Comparison of ENCODE assay signal across 8 cellular contexts in the genomic region with DNA sequence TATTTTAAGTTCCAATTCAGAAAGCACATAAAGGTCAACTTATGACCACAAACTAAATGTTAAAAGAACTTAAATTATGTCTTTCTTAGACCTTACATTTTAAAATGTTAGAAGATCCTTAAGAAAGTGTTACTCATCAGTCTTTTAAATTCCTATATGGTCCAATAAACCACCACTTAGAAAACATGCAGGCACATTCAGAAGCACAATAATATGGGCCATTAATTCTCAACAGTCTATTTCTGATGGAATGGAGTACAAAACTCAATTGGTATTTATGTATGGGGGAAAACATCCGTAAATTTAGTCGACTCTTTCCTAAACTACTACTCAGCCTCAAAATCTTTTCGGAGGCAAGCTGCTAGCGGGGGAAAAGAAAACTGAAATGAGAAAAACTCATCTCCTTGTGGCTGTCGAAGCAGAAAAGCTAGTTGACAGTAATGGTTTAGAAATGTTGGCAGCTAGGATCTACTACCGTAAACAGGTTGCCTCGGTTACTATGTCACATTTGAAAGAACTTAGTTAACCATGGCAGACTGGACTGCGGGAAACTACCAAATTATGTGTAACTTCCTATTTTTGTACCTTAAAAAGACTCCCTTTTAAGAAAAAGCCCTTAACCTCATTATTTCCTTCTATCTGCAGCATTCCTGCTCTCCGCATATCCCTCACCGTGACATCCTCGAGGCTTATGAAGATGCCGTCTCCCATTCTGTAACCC. TPM values are rescaled to one million over a fixed set of nuclear protein-coding genes. Genes with fewer than 3 reads are reported as not detected.
DNase-seq lines count a peak whose midpoint lies in the region; ATAC-seq and TF ChIP-seq lines count a peak whose summit lies in the region.

No MANE protein-coding gene starts in this region.

- 13 to 19% (median 13%) methylated on average over 12 of the region's 12 CpGs for WGBS in heart left ventricle, 4 donors

- DNase-seq in heart left ventricle = no peak
- DNase-seq in Right ventricle myocardium inferior (ENCODE audit: missing footprints) = no peak
- peak; percentile 48 for DNase-seq in RPMI8226
- DNase-seq in dorsolateral prefrontal cortex = no peak

- H3K27ac ChIP-seq in heart left ventricle (peak overlapping the region; percentile 86 to 99 (median 97)), dorsolateral prefrontal cortex (peak overlapping the region in 58 of 59 donors; percentile 90 to 100 (median 98)), mucosa of rectum (ENCODE audit: low read depth in 2 of 2, low read length in 2 of 2) (peak overlapping the region; percentile 98 to 100)

- intact Hi-C loops in heart left ventricle (cut with DNase I) (loop anchor here in 7 of 10 donors (2.0 to 10.0 kb wide), 8 partner anchors 108 to 1222 kb away; a partner anchor contains a TSS), Right ventricle myocardium inferior (cut with DNase I) (loop anchor here (2.0 to 10.0 kb wide), 4 partner anchors 111 to 398 kb away; a partner anchor contains a TSS), dorsolateral prefrontal cortex (cut with DNase I) (loop anchor here (1.0 to 5.0 kb wide), 6 partner anchors 108 to 1219 kb away; a partner anchor contains a TSS)

- TF ChIP-seq POLR2A in heart left ventricle (IDR thresholded peaks at IDR 0.05) = no peak

- H3K36me3 ChIP-seq in heart left ventricle (peaks cover 0 to 11% (median 1%) of the 10 kb centered on the region in 9 donors), mucosa of rectum (ENCODE audit: control insufficient read depth in 2 of 2, insufficient read depth in 2 of 2, low read length in 2 of 2) (peaks cover 1% of the 10 kb centered on the region in 2 donors)

- ATAC-seq in heart left ventricle = no peak
- no peak for ATAC-seq in Right ventricle myocardium inferior
- no peak for ATAC-seq in HG03378 (IDR thresholded peaks at IDR 0.05; ENCODE audit: unreplicated experiment)
- no peak for ATAC-seq in GM21723 (IDR thresholded peaks at IDR 0.05; ENCODE audit: unreplicated experiment)
- ATAC-seq in HG02938 (IDR thresholded peaks at IDR 0.05; ENCODE audit: unreplicated experiment) = no peak

- TF ChIP-seq CTCF in heart left ventricle (IDR thresholded peaks at IDR 0.05) (no peak), dorsolateral prefrontal cortex (IDR thresholded peaks at IDR 0.05 in 54 of 56, conservative IDR thresholded peaks at IDR 0.05 in 2 of 56; ENCODE audit: low read depth in 1 of 56, partially characterized antibody in 56 of 56) (peak in 1 of 56 donors; percentile 5)

- peak overlapping the region; percentile 95 to 97 for H3K9ac ChIP-seq in mucosa of rectum (ENCODE audit: low read depth in 1 of 2, low read length in 2 of 2)

- no peaks in the 10 kb centered on the region for H3K9me3 ChIP-seq in heart left ventricle
- H3K9me3 ChIP-seq in mucosa of rectum (ENCODE audit: control insufficient read depth in 2 of 2, low read length in 2 of 2) = no peaks in the 10 kb centered on the region

- H3K4me1 ChIP-seq in heart left ventricle = peaks cover 0 to 55% (median 34%) of the 10 kb centered on the region in 12 donors
- H3K4me1 ChIP-seq in mucosa of rectum (ENCODE audit: control insufficient read depth in 2 of 2, insufficient read depth in 2 of 2, low read length in 2 of 2) = peaks cover 6 to 18% of the 10 kb centered on the region in 2 donors

- H3K27me3 ChIP-seq in heart left ventricle = no peaks in the 10 kb centered on the region
- no peaks in the 10 kb centered on the region for H3K27me3 ChIP-seq in dorsolateral prefrontal cortex
- no peaks in the 10 kb centered on the region for H3K27me3 ChIP-seq in mucosa of rectum (ENCODE audit: control insufficient read depth in 2 of 2, insufficient read depth in 2 of 2, low read length in 2 of 2)

- H3K4me3 ChIP-seq in heart left ventricle = peak overlapping the region; percentile 70 to 92 (median 80)
- peak overlapping the region; percentile 74 to 97 (median 89) for H3K4me3 ChIP-seq in dorsolateral prefrontal cortex
- peak overlapping the region; percentile 85 to 91 for H3K4me3 ChIP-seq in mucosa of rectum (ENCODE audit: low read length in 2 of 2)

RNA-seq across cellular contexts. Expression of a gene that starts 1.0 kb away (rescaled TPM):
- 10 to 100 TPM; 21.6 to 42.3 (median 30.8) TPM for total RNA-seq in heart left ventricle
- 10 to 100 TPM in 1 of 2 donors, 1 to 10 TPM in 1; 8.4 to 13.8 TPM for polyA plus RNA-seq in heart left ventricle
- total RNA-seq in Right ventricle myocardium inferior = 27.6 TPM
- total RNA-seq in dorsolateral prefrontal cortex = 10 to 100 TPM; 10.1 to 38.0 (median 24.6) TPM

RNA-seq across cellular contexts. Expression of a gene that starts 1.2 kb away (rescaled TPM):
- 1 to 10 TPM; 3.9 to 8.5 (median 5.5) TPM for total RNA-seq in heart left ventricle
- 1 to 10 TPM; 1.7 to 2.3 TPM for polyA plus RNA-seq in heart left ventricle
- 5.2 TPM for total RNA-seq in Right ventricle myocardium inferior
- 10 to 100 TPM in 39 of 120 experiments, 1 to 10 TPM in 81; 5.9 to 16.2 (median 9.2) TPM for total RNA-seq in dorsolateral prefrontal cortex
